Comparison of ENCODE assay signal across 8 cellular contexts in genomic region chr14:69107407-69108003, GRCh38. TPM values are rescaled to one million over a fixed set of nuclear protein-coding genes. Genes with fewer than 3 reads are reported as not detected.
DNase-seq lines count a peak whose midpoint lies in the region; ATAC-seq and TF ChIP-seq lines count a peak whose summit lies in the region.

No MANE protein-coding gene starts in this region.

- H2AFZ ChIP-seq in Loucy (ENCODE audit: low read length): no peak overlapping the region

- peaks cover 3% of the 10 kb centered on the region for H4K20me1 ChIP-seq in Loucy (ENCODE audit: insufficient read depth, low read length, poor library complexity, severe bottlenecking)

- H3K27me3 Mint-ChIP-seq in central memory CD8-positive, alpha-beta T cell: no peaks in the 10 kb centered on the region

- TF ChIP-seq CTCF in Loucy (conservative IDR thresholded peaks at IDR 0.05; ENCODE audit: low read length) (peak; percentile 78), right lobe of liver (IDR thresholded peaks at IDR 0.05) (peak; percentile 65 to 79 (median 70))

- H3K4me3 ChIP-seq in Loucy (ENCODE audit: low read length, poor library complexity, severe bottlenecking) (no peak overlapping the region), right lobe of liver (no peak overlapping the region)

- H3K4me2 ChIP-seq in Loucy (ENCODE audit: low read depth, low read length, poor library complexity, severe bottlenecking): no peak overlapping the region

- intact Hi-C loops in Right ventricle myocardium inferior (cut with DNase I): loop anchor here (5.0 kb wide), 2 partner anchors 195 to 245 kb away; no protein-coding TSS in a partner anchor
- intact Hi-C loops in cardiac septum (cut with DNase I): loop anchor here (5.0 kb wide), 1 partner anchor 245 kb away; no protein-coding TSS in a partner anchor
- intact Hi-C loops in right lobe of liver (cut with DNase I): loop anchor here in 1 of 2 donors (10.0 kb wide), 1 partner anchor 233 kb away; no protein-coding TSS in a partner anchor
- intact Hi-C loops in posterior vena cava (cut with DNase I): no loop called here

- no peaks in the 10 kb centered on the region for H3F3A ChIP-seq in Loucy (ENCODE audit: low read depth)

- no peak overlapping the region for H3K27ac Mint-ChIP-seq in central memory CD8-positive, alpha-beta T cell (ENCODE audit: low read depth)

- H3K79me2 ChIP-seq in Loucy (ENCODE audit: insufficient read depth, low read length): no peaks in the 10 kb centered on the region

- H3K36me3 ChIP-seq in Loucy (ENCODE audit: insufficient read depth, low read length) (peaks cover 72% of the 10 kb centered on the region; the same call in 1 of the 2 replicates), right lobe of liver (peaks cover 0 to 12% (median 1%) of the 10 kb centered on the region in 4 donors)

- 19% methylated on average over 2 of the region's 3 CpGs for WGBS in right lobe of liver (ENCODE audit: insufficient coverage, low coverage, low lambda C conversion rate, missing lambda C conversion rate)

- H3K4me1 ChIP-seq in Loucy (ENCODE audit: insufficient read depth, low read length, poor library complexity, severe bottlenecking) (no peaks in the 10 kb centered on the region), right lobe of liver (no peaks in the 10 kb centered on the region)

- ATAC-seq in Right ventricle myocardium inferior: peak; percentile 34
- ATAC-seq in central memory CD8-positive, alpha-beta T cell (replicated peaks; ENCODE audit: extremely low read depth, poor library complexity, severe bottlenecking): peak; percentile 24
- peak; percentile 82 to 90 (median 86) for ATAC-seq in right lobe of liver
- ATAC-seq in HG03457 (IDR thresholded peaks at IDR 0.05; ENCODE audit: unreplicated experiment): no peak

- no peak for DNase-seq in Right ventricle myocardium inferior (ENCODE audit: missing footprints)
- no peak for DNase-seq in cardiac septum (ENCODE audit: low spot score)
- peak; percentile 79 for DNase-seq in RKO (ENCODE audit: low spot score)
- DNase-seq in central memory CD8-positive, alpha-beta T cell (ENCODE audit: low spot score in 2 of 2): no peak
- no peak for DNase-seq in right lobe of liver
- DNase-seq in posterior vena cava (ENCODE audit: low spot score): no peak

- no peak overlapping the region for H3K9ac ChIP-seq in Loucy (ENCODE audit: low read depth, low read length, poor library complexity, severe bottlenecking)

- H3K4me3 Mint-ChIP-seq in central memory CD8-positive, alpha-beta T cell: no peak overlapping the region

- H3K9me3 ChIP-seq in Loucy (ENCODE audit: insufficient read depth, low read depth, low read length): no peaks in the 10 kb centered on the region
- no peaks in the 10 kb centered on the region for H3K9me3 ChIP-seq in right lobe of liver

- no peaks in the 10 kb centered on the region for H3K9me2 ChIP-seq in Loucy (replicated peaks; ENCODE audit: low read depth, low read length)

- H3K4me1 Mint-ChIP-seq in central memory CD8-positive, alpha-beta T cell: peaks cover 4% of the 10 kb centered on the region

- H3K36me3 Mint-ChIP-seq in central memory CD8-positive, alpha-beta T cell (ENCODE audit: insufficient read depth): peaks cover 42% of the 10 kb centered on the region

- H3K27me3 ChIP-seq in Loucy (ENCODE audit: insufficient read depth, low read length, poor library complexity, severe bottlenecking): no peaks in the 10 kb centered on the region
- H3K27me3 ChIP-seq in right lobe of liver: no peaks in the 10 kb centered on the region

- no peaks in the 10 kb centered on the region for H3K9me3 Mint-ChIP-seq in central memory CD8-positive, alpha-beta T cell

- no peak for TF ChIP-seq POLR2A in right lobe of liver (IDR thresholded peaks at IDR 0.05)

- H3K27ac ChIP-seq in right lobe of liver: no peak overlapping the region

RNA-seq across cellular contexts. Expression of gene DCAF5, which starts 45.4 kb away (rescaled TPM):
- 54.0 TPM for total RNA-seq in Right ventricle myocardium inferior
- 52.5 TPM for total RNA-seq in cardiac septum
- total RNA-seq in right lobe of liver: 10 to 100 TPM; 21.8 to 31.4 (median 28.0) TPM
- total RNA-seq in posterior vena cava: 10 to 100 TPM; 42.3 to 50.0 TPM

Comparison
In these comparisons a context has a peak if more than half of its experiments do, and no peak if none do; other contexts are left out.
1. intact Hi-C loops: an anchor here in Right ventricle myocardium inferior (5.0 kb wide) and cardiac septum (5.0 kb wide); none called in posterior vena cava.